ENCODE assay signal across 15 cellular contexts in genomic region chr17:5644065-5644464, GRCh38. TPM values are rescaled to one million over a fixed set of nuclear protein-coding genes. Genes with fewer than 3 reads are reported as not detected.
DNase-seq lines count a peak whose midpoint lies in the region; ATAC-seq, FAIRE-seq and TF ChIP-seq lines count a peak whose summit lies in the region.
"Had no signal": no experiment of that assay in that cellular context is flagged by ENCODE, and none has a peak within 500 bp of the region (broad histone marks: within the 10 kb centered on the region; RNA-seq: fewer than 3 reads in every experiment).

No MANE protein-coding gene starts in this region.

- no peaks in the 10 kb centered on the region; a peak in 1 of 7 replicates for H3K27me3 ChIP-seq in H1 (replicated peaks in 1 of 4; ENCODE audit: control insufficient read depth in 3 of 4, extremely low read depth in 1 of 4, insufficient read depth in 3 of 4, low read length in 3 of 4)

- no peak overlapping the region for H3K14ac ChIP-seq in H1 (ENCODE audit: insufficient read length)

- H3K4me2 ChIP-seq in H1 (ENCODE audit: insufficient read depth in 1 of 2, low read depth in 2 of 2, low read length in 2 of 2): no peak overlapping the region
- H3K4me2 ChIP-seq: A549 had no signal

- no peak overlapping the region for H3K27ac Mint-ChIP-seq in stimulated activated memory B cell treated with anti-CD40 and anti-IgM and Interleukin-4, amounts not matched to agents 10 μg/mL and 1 μg/mL and 100 μg/mL, for 72 hours
- H3K27ac Mint-ChIP-seq: CD8-positive, alpha-beta memory T cell; HFFc6 had no signal

- H2BK15ac ChIP-seq in H1 (ENCODE audit: low read length): no peak overlapping the region

- H3K27me3 Mint-ChIP-seq in stimulated activated memory B cell treated with anti-CD40 and anti-IgM and Interleukin-4, amounts not matched to agents 10 μg/mL and 1 μg/mL and 100 μg/mL, for 72 hours: peaks cover 45% of the 10 kb centered on the region

- H4K91ac ChIP-seq in H1 (replicated peaks; ENCODE audit: insufficient read length, low read length): no peak overlapping the region

- no peaks in the 10 kb centered on the region for H3K23me2 ChIP-seq in H1 (ENCODE audit: low read depth, low read length)

- no peaks in the 10 kb centered on the region for H3K36me3 Mint-ChIP-seq in stimulated activated memory B cell treated with anti-CD40 and anti-IgM and Interleukin-4, amounts not matched to agents 10 μg/mL and 1 μg/mL and 100 μg/mL, for 72 hours
- H3K36me3 Mint-ChIP-seq: CD14-positive monocyte; CD8-positive, alpha-beta memory T cell; IgD-negative memory B cell had no signal

- H2AK5ac ChIP-seq in H1 (ENCODE audit: low read depth, low read length): no peak overlapping the region

- TF ChIP-seq CTCF in H1 (IDR thresholded peaks at IDR 0.05; ENCODE audit: control extremely low read depth in 1 of 3, insufficient read depth in 1 of 3, low read depth in 1 of 3, low read length in 3 of 3): no peak

- no peak overlapping the region for H3K56ac ChIP-seq in H1 (replicated peaks; ENCODE audit: insufficient read length, low read depth, low read length)

- CTCF ChIA-PET in H1 (lab: Charles Lee; ENCODE audit: partially characterized antibody): interaction anchor here (0.9 to 2.5 kb wide), 6 partner anchors 9 to 62 kb away, joined by 3 to 10 read pairs (median 3); no protein-coding TSS in a partner anchor

- H3K27ac ChIP-seq in H1 (ENCODE audit: low read depth, low read length): no peak overlapping the region
- H3K27ac ChIP-seq: A549 had no signal

- H3K79me2 ChIP-seq in H1 (ENCODE audit: control insufficient read depth in 1 of 2, insufficient read depth in 2 of 2, low read length in 2 of 2): no peaks in the 10 kb centered on the region

- ATAC-seq in stimulated activated memory B cell treated with anti-CD40 and anti-IgM and Interleukin-4, amounts not matched to agents 10 μg/mL and 1 μg/mL and 100 μg/mL, for 72 hours: no peak
- ATAC-seq: A549 had no signal

- no peaks in the 10 kb centered on the region for H4K20me1 ChIP-seq in H1 (replicated peaks in 1 of 2; ENCODE audit: control insufficient read depth in 1 of 2, insufficient read depth in 2 of 2, low read length in 2 of 2)

- no peak overlapping the region for H3K23ac ChIP-seq in H1 (ENCODE audit: insufficient read length)

- TF ChIP-seq EP300 in H1 (IDR thresholded peaks at IDR 0.05; ENCODE audit: borderline replicate concordance in 1 of 2, low read depth in 2 of 2, low read length in 2 of 2): no peak

- no peak overlapping the region for H3K4me3 Mint-ChIP-seq in stimulated activated memory B cell treated with anti-CD40 and anti-IgM and Interleukin-4, amounts not matched to agents 10 μg/mL and 1 μg/mL and 100 μg/mL, for 72 hours
- H3K4me3 Mint-ChIP-seq: CD14-positive monocyte; CD8-positive, alpha-beta memory T cell; HFFc6; IgD-negative memory B cell had no signal

- no peaks in the 10 kb centered on the region for H3K4me1 Mint-ChIP-seq in stimulated activated memory B cell treated with anti-CD40 and anti-IgM and Interleukin-4, amounts not matched to agents 10 μg/mL and 1 μg/mL and 100 μg/mL, for 72 hours
- H3K4me1 Mint-ChIP-seq: CD14-positive monocyte; CD8-positive, alpha-beta memory T cell; IgD-negative memory B cell had no signal

- no peak overlapping the region for H2BK12ac ChIP-seq in H1 (ENCODE audit: low read depth, low read length)

- FAIRE-seq in H1 (lab: Jason Lieb, UNC): no peak
- FAIRE-seq: A549 had no signal

- H3K9me3 Mint-ChIP-seq in stimulated activated memory B cell treated with anti-CD40 and anti-IgM and Interleukin-4, amounts not matched to agents 10 μg/mL and 1 μg/mL and 100 μg/mL, for 72 hours: no peaks in the 10 kb centered on the region
- H3K9me3 Mint-ChIP-seq: CD8-positive, alpha-beta memory T cell; HFFc6 had no signal

- H3K18ac ChIP-seq in H1 (ENCODE audit: extremely low read depth, low read length): no peak overlapping the region

- no peak overlapping the region for H2BK5ac ChIP-seq in H1 (ENCODE audit: low read depth, low read length)

- H4K5ac ChIP-seq in H1 (ENCODE audit: insufficient read length, low read depth, low read length): no peak overlapping the region

- no peak overlapping the region for H2BK120ac ChIP-seq in H1 (replicated peaks; ENCODE audit: low read depth, low read length)

- no peaks in the 10 kb centered on the region for H3K36me3 ChIP-seq in H1 (ENCODE audit: control insufficient read depth in 2 of 4, insufficient read depth in 4 of 4, low read length in 3 of 4)
- H3K36me3 ChIP-seq: HAP-1 had no signal

- POLR2A ChIA-PET in H1 (lab: Charles Lee; ENCODE audit: partially characterized antibody): no interaction called here

- no peak for TF ChIP-seq RAD21 in H1 (IDR thresholded peaks at IDR 0.05 in 1 of 2, conservative IDR thresholded peaks at IDR 0.05 in 1 of 2; ENCODE audit: low read depth in 2 of 2, low read length in 2 of 2)

- no peak overlapping the region for H3K4me3 ChIP-seq in H1 (ENCODE audit: extremely low read depth in 1 of 4, insufficient read depth in 2 of 4, low read depth in 3 of 4, low read length in 4 of 4)
- H3K4me3 ChIP-seq: A549, HAP-1 had no signal

- 0 out of 2 replicates have a peak overlapping the region, but pooled peaks have one; percentile 39 for H2AFZ ChIP-seq in H1 (ENCODE audit: low read length)

- no peaks in the 10 kb centered on the region for H3K9me3 ChIP-seq in H1 (ENCODE audit: insufficient read depth in 2 of 2, low read depth in 1 of 2, low read length in 1 of 2)
- H3K9me3 ChIP-seq: A549, Caco-2, HAP-1 had no signal

- DNase-seq in NCI-H748 (lab: John Stamatoyannopoulos, UW; ENCODE audit: unreplicated experiment) (peak; percentile 72), NCI-H748 treated with DMSO at 0.1 percent for 48 hours (lab: John Stamatoyannopoulos, UW) (no peak), H1 (ENCODE audit: low read depth in 1 of 2, low spot score in 2 of 2) (no peak), pons (ENCODE audit: low spot score) (peak; percentile 45), HCEC 1CT (no peak), T1000 (lab: John Stamatoyannopoulos, UW) (no peak)
- DNase-seq: Caco-2; CD8-positive, alpha-beta memory T cell; GOT3; HFFc6 had no signal

- TF ChIP-seq POLR2A in H1 (IDR thresholded peaks at IDR 0.05; ENCODE audit: control extremely low read depth in 1 of 2, low read depth in 2 of 2, low read length in 2 of 2): no peak

- no peak overlapping the region for H2BK20ac ChIP-seq in H1 (ENCODE audit: low read length)

- no peak overlapping the region for H3K9ac ChIP-seq in H1 (replicated peaks in 1 of 4; ENCODE audit: extremely low read depth in 1 of 4, low read depth in 3 of 4, low read length in 3 of 4)

- no peaks in the 10 kb centered on the region for H3K79me1 ChIP-seq in H1 (ENCODE audit: low read depth, low read length)

- no peak overlapping the region for H4K8ac ChIP-seq in H1 (ENCODE audit: extremely low read depth, insufficient read depth, low read length)

- no peaks in the 10 kb centered on the region for H3K4me1 ChIP-seq in H1 (replicated peaks in 1 of 4; ENCODE audit: control insufficient read depth in 3 of 4, insufficient read depth in 4 of 4, low read length in 3 of 4)
- H3K4me1 ChIP-seq: A549, Caco-2, HAP-1 had no signal

- WGBS in H1 (ENCODE audit: extremely low coverage in 1 of 2, insufficient coverage in 1 of 2, insufficient read length in 1 of 2, insufficient replicate concordance in 2 of 2, low coverage in 1 of 2, low lambda C conversion rate in 2 of 2, missing lambda C conversion rate in 1 of 2), 2 experiments: 94% methylated on average over 3 of the region's 3 CpGs; no CpG with 5 or more reads in 1 of the 2 experiments

- H3K4ac ChIP-seq in H1 (replicated peaks; ENCODE audit: insufficient read length, low read depth, low read length): no peak overlapping the region

TF ChIP-seq in H1, 55 proteins besides CTCF, POLR2A, EP300 and RAD21:
- TF ChIP-seq BCL11A (IDR thresholded peaks at IDR 0.05; ENCODE audit: low read depth in 2 of 2, low read length in 2 of 2) (no peak), RXRA (IDR thresholded peaks at IDR 0.05; ENCODE audit: insufficient read depth, low read depth, low read length) (no peak), KDM5A (IDR thresholded peaks at IDR 0.05; ENCODE audit: low read length) (no peak), SP4 (IDR thresholded peaks at IDR 0.05; ENCODE audit: low read length) (no peak), CREB1 (IDR thresholded peaks at IDR 0.05) (no peak), PHF8 (conservative IDR thresholded peaks at IDR 0.05; ENCODE audit: low read depth, low read length) (no peak), HDAC6 (IDR thresholded peaks at IDR 0.05; ENCODE audit: low read depth, low read length) (no peak), SP1 (IDR thresholded peaks at IDR 0.05; ENCODE audit: low read depth, low read length) (no peak), BACH1 (IDR thresholded peaks at IDR 0.05; ENCODE audit: low read length) (no peak)

RNA-seq across cellular contexts. Expression of gene NLRP1, which starts 59.8 kb away (rescaled TPM):
- 10.0 and 10.4 TPM in 2 replicates for total RNA-seq in H1 (2021; fragmentation: NEBNext Ultra II Directional; extraction: Animal tissue kit (Norgen Biotek cat#: 25700))
- polyA plus RNA-seq in H1 (2011; rRNA removed): 8.6 and 9.2 TPM in 2 replicates
- 11.0 TPM for polyA plus RNA-seq in H1 (2011; cell fraction: cytosol; rRNA removed)
- 6.3 TPM for polyA plus RNA-seq in H1 (2011; cell fraction: nucleus; rRNA removed)
- 4.7 to 7.5 TPM (median 6.6 TPM) in 4 replicates for polyA plus RNA-seq in H1 (2012, experiment 1 of 2)
- 7.4 TPM for polyA plus RNA-seq in H1 (2012, experiment 2 of 2)
- polyA plus RNA-seq in H1 (2013, experiment 1 of 2): 5.8 TPM
- polyA plus RNA-seq in H1 (2013, experiment 2 of 2): 5.1 TPM
- polyA minus RNA-seq in H1 (2011; rRNA and poly(A)+ RNA removed): 0.59 and 1.5 TPM in 2 replicates
- polyA minus RNA-seq in H1 (2011; cell fraction: cytosol; rRNA and poly(A)+ RNA removed): 4.1 TPM
- 3.3 TPM for polyA minus RNA-seq in H1 (2011; cell fraction: nucleus; rRNA and poly(A)+ RNA removed)

Comparison
In these comparisons a context has a peak if more than half of its experiments do, and no peak if none do; other contexts are left out.
1. DNase-seq: peak in NCI-H748 (single experiment) and pons (single experiment); none in NCI-H748 treated with DMSO at 0.1 percent for 48 hours (single experiment), H1 (0 of 2), HCEC 1CT (single experiment) and T1000 (single experiment).